In genomic region chr12:13000616-13000934, GRCh38 we compare ENCODE assay signal across 8 cellular contexts. TPM values are rescaled to one million over a fixed set of nuclear protein-coding genes. Genes with fewer than 3 reads are reported as not detected.
DNase-seq lines count a peak whose midpoint lies in the region; ATAC-seq and TF ChIP-seq lines count a peak whose summit lies in the region.

No MANE protein-coding gene starts in this region.

- ATAC-seq in GM18519 (IDR thresholded peaks at IDR 0.05; ENCODE audit: low FRiP score, unreplicated experiment): peak; percentile 10
- peak; percentile 6 for ATAC-seq in HG03108 (IDR thresholded peaks at IDR 0.05; ENCODE audit: unreplicated experiment)
- no peak for ATAC-seq in GM21825 (IDR thresholded peaks at IDR 0.05; ENCODE audit: unreplicated experiment)

- TF ChIP-seq CTCF in AG04450 (IDR thresholded peaks at IDR 0.05; ENCODE audit: low read depth, low read length): no peak

- H3K9ac ChIP-seq in endocrine pancreas (ENCODE audit: control insufficient read depth, insufficient read depth, low read length): peak overlapping the region; percentile 69

- peaks cover 3% of the 10 kb centered on the region for H3K4me1 ChIP-seq in endocrine pancreas (ENCODE audit: control insufficient read depth, insufficient read depth, low read length)
- H3K4me1 ChIP-seq in muscle layer of duodenum (ENCODE audit: control insufficient read depth in 1 of 2, insufficient read depth in 2 of 2, low read length in 2 of 2): peaks cover 0 to 24% of the 10 kb centered on the region in 2 donors

- no peaks in the 10 kb centered on the region for H3K36me3 ChIP-seq in endocrine pancreas (ENCODE audit: control insufficient read depth, insufficient read depth, low read length)
- H3K36me3 ChIP-seq in muscle layer of duodenum (ENCODE audit: control insufficient read depth in 1 of 2, insufficient read depth in 2 of 2, low read length in 2 of 2): no peaks in the 10 kb centered on the region

- DNase-seq in AG04450 (ENCODE audit: low read depth, low spot score): no peak
- peak; percentile 55 for DNase-seq in RKO (ENCODE audit: low spot score)
- DNase-seq in GF-D8 (lab: John Stamatoyannopoulos, UW): no peak

- CTCF ChIA-PET in AG04450 (lab: Charles Lee): interaction anchor here (0.8 kb wide), 1 partner anchor 212 kb away, joined by 3 read pairs; no protein-coding TSS in a partner anchor

- H3K4me3 ChIP-seq in AG04450 (ENCODE audit: low read depth, low read length) (peak overlapping the region; percentile 64), endocrine pancreas (ENCODE audit: control insufficient read depth, insufficient read depth, low read length) (peak overlapping the region; percentile 48), muscle layer of duodenum (ENCODE audit: low read depth in 1 of 2, low read length in 2 of 2) (peak overlapping the region; percentile 77 to 87)

- H3K27ac ChIP-seq in AG04450 (ENCODE audit: low read depth, low read length) (peak overlapping the region; percentile 77), muscle layer of duodenum (ENCODE audit: low read length) (peak overlapping the region; percentile 82)

- H3K9me3 ChIP-seq in AG04450 (ENCODE audit: control insufficient read depth, insufficient read depth, low read length): no peaks in the 10 kb centered on the region; the same call in 1 of the 2 replicates
- H3K9me3 ChIP-seq in endocrine pancreas (ENCODE audit: control insufficient read depth, low read length): no peaks in the 10 kb centered on the region
- no peaks in the 10 kb centered on the region for H3K9me3 ChIP-seq in muscle layer of duodenum (ENCODE audit: control insufficient read depth in 1 of 2, low read length in 2 of 2)

- POLR2A ChIA-PET in AG04450 (lab: Yijun Ruan, JAX): interaction anchor here (1.0 to 1.2 kb wide), 2 partner anchors 9 to 24 kb away, joined by 3 read pairs; no protein-coding TSS in a partner anchor

- H3K27me3 ChIP-seq in AG04450 (ENCODE audit: control insufficient read depth, insufficient read depth, low read length): no peaks in the 10 kb centered on the region
- H3K27me3 ChIP-seq in endocrine pancreas (ENCODE audit: control insufficient read depth, insufficient read depth, low read length): no peaks in the 10 kb centered on the region
- H3K27me3 ChIP-seq in muscle layer of duodenum (ENCODE audit: low read depth, low read length): no peaks in the 10 kb centered on the region

RNA-seq across cellular contexts. Expression of gene HEBP1, which starts 0.5 kb away (rescaled TPM):
- polyA plus RNA-seq in AG04450 (2011; rRNA removed): 57.7 and 76.3 TPM in 2 replicates
- 51.4 and 68.3 TPM in 2 replicates for polyA minus RNA-seq in AG04450 (2011; rRNA and poly(A)+ RNA removed)

RNA-seq across cellular contexts. Expression of gene FAM234B, which starts 43.6 kb away (rescaled TPM):
- 6.1 and 7.3 TPM in 2 replicates for polyA plus RNA-seq in AG04450 (2011; rRNA removed)
- 17.2 TPM in 2 replicates for polyA minus RNA-seq in AG04450 (2011; rRNA and poly(A)+ RNA removed)

RNA-seq across cellular contexts. Expression of gene GPRC5D, which starts 48.6 kb away (rescaled TPM):
- not detected in 2 replicates for polyA plus RNA-seq in AG04450 (2011; rRNA removed)
- not detected in 2 replicates for polyA minus RNA-seq in AG04450 (2011; rRNA and poly(A)+ RNA removed)
